Comparison of ENCODE assay signal across 18 cellular contexts in the genomic region with DNA sequence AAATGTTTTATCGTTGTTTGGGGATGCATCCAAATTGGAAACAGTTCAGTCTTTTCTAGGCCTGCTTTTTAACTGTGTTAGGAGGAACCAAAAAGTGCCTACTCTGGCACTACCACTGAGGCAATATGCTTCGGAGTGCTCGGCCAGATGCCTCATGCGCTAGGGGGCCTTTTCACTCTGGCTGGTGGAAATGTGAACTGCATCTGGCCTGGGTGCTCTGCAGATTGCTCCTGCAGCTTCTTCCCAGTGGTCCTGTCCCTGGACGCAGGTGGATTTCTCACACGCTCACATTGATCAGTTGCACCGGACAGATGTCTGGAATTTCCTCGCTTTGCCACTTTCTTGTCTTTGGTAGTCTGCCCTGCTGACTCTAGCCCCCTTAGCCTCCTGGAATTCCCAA.
"Had no signal": no experiment of that assay in that cellular context is flagged by ENCODE, and none has a peak within 500 bp of the region (broad histone marks: within the 10 kb centered on the region; RNA-seq: fewer than 3 reads in every experiment).

No MANE protein-coding gene starts in this region.

- H3K4me1 ChIP-seq: lower lobe of right lung, pancreas, thyroid gland had no signal

- H3K4me3 Mint-ChIP-seq: effector memory CD8-positive, alpha-beta T cell; natural killer cell; stimulated activated effector memory CD8-positive, alpha-beta T cell treated with anti-CD3 and anti-CD28 coated beads, Interleukin-12 subunit alpha, Interleukin-12 subunit beta, amount 100 ng/mL, for 72 hours; type B pancreatic cell had no signal

- H3K4me1 Mint-ChIP-seq: natural killer cell; stimulated activated effector memory CD8-positive, alpha-beta T cell treated with anti-CD3 and anti-CD28 coated beads, Interleukin-12 subunit alpha, Interleukin-12 subunit beta, amount 100 ng/mL, for 72 hours had no signal

- DNase-seq: cortex of kidney; effector memory CD8-positive, alpha-beta T cell; hypothalamus; left ventricle myocardium superior; lower lobe of right lung; natural killer cell; pancreas; right cardiac atrium; sigmoid colon; stimulated activated CD4-positive, alpha-beta T cell treated with anti-CD3 and anti-CD28 coated beads, Interleukin-2, amount 100 ng/mL, for 24 hours; stimulated activated CD4-positive, alpha-beta T cell treated with anti-CD3 and anti-CD28 coated beads, Interleukin-4, amount 100 ng/mL, for 24 hours; stimulated activated naive CD4-positive, alpha-beta T cell treated with Interleukin-2 at 50 U/mL for 16 hours; stomach; thyroid gland had no signal

- H3K36me3 ChIP-seq: lower lobe of right lung, neutrophil, pancreas, sigmoid colon, stomach, thyroid gland had no signal

- H3K27ac ChIP-seq: lower lobe of right lung, neutrophil, pancreas, sigmoid colon, stomach, thyroid gland had no signal

- H3K9me3 ChIP-seq: lower lobe of right lung, neutrophil, pancreas, sigmoid colon, stomach, thyroid gland had no signal

- H3K36me3 Mint-ChIP-seq: natural killer cell; stimulated activated effector memory CD8-positive, alpha-beta T cell treated with anti-CD3 and anti-CD28 coated beads, Interleukin-12 subunit alpha, Interleukin-12 subunit beta, amount 100 ng/mL, for 72 hours; type B pancreatic cell had no signal

- ATAC-seq: effector memory CD8-positive, alpha-beta T cell; left ventricle myocardium superior; lower lobe of right lung; natural killer cell; pancreas; right cardiac atrium; stimulated activated effector memory CD8-positive, alpha-beta T cell treated with anti-CD3 and anti-CD28 coated beads, Interleukin-12 subunit alpha, Interleukin-12 subunit beta, amount 100 ng/mL, for 72 hours had no signal

- H3K9me3 Mint-ChIP-seq: effector memory CD8-positive, alpha-beta T cell; natural killer cell; stimulated activated effector memory CD8-positive, alpha-beta T cell treated with anti-CD3 and anti-CD28 coated beads, Interleukin-12 subunit alpha, Interleukin-12 subunit beta, amount 100 ng/mL, for 72 hours; type B pancreatic cell had no signal

- H3K27ac Mint-ChIP-seq: effector memory CD8-positive, alpha-beta T cell; natural killer cell; progenitor cell of endocrine pancreas; stimulated activated effector memory CD8-positive, alpha-beta T cell treated with anti-CD3 and anti-CD28 coated beads, Interleukin-12 subunit alpha, Interleukin-12 subunit beta, amount 100 ng/mL, for 72 hours; type B pancreatic cell had no signal

- H3K27me3 Mint-ChIP-seq: effector memory CD8-positive, alpha-beta T cell; progenitor cell of endocrine pancreas had no signal

- H3K4me3 ChIP-seq: lower lobe of right lung, pancreas, sigmoid colon, stomach, thyroid gland had no signal

- H3K27me3 ChIP-seq: neutrophil, pancreas, sigmoid colon, stomach, thyroid gland had no signal
